8 cellular contexts compared by ENCODE assay signal in the genomic region with DNA sequence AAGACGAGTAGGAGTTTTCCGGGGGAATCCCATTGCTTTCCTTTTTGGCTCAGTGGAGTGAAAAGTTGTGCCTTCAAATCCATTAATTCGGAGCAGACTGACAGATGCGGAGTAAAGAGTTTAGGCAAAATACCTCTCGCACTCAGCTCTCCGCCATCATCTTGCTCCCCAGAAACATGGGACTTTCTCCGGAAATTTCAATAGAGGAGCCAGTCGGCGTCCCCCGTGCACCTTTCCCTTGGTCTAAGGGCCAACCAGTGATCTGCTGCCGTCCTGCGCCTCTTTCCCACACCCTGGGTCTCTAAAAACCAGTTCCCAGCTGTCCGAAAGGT. TPM values are rescaled to one million over a fixed set of nuclear protein-coding genes. Genes with fewer than 3 reads are reported as not detected.
DNase-seq lines count a peak whose midpoint lies in the region; ATAC-seq, FAIRE-seq and TF ChIP-seq lines count a peak whose summit lies in the region.

No MANE protein-coding gene starts in this region.

- H3K27ac ChIP-seq in HEK293 (ENCODE audit: extremely low read depth, low read depth, low read length) (peak overlapping the region; percentile 96), lower lobe of right lung (peak overlapping the region; percentile 95), upper lobe of left lung (peak overlapping the region; percentile 90 to 97 (median 95))

- 0 to 1% methylated on average over 5 to 13 of the region's 13 CpGs for WGBS in upper lobe of left lung, 2 donors

- CTCF ChIA-PET in HEK293 (lab: Yijun Ruan, JAX), result interaction anchor here (0.8 kb wide), 1 partner anchor 44 kb away, joined by 5 read pairs; no protein-coding TSS in a partner anchor

- in situ Hi-C loops in G401 (cut with HindIII; ENCODE audit: low sequenced_read_pairs), result no loop called here

- DNase-seq in activated CD4-positive, CD25-positive, alpha-beta regulatory T cell treated with anti-CD3 and anti-CD28 coated beads, Interleukin-2, amount 50 U/mL, for 72 hours, result no peak
- no peak for DNase-seq in NB4 (ENCODE audit: low read depth)
- no peak for DNase-seq in bronchial epithelial cell (ENCODE audit: low read depth)
- no peak for DNase-seq in lower lobe of right lung
- no peak for DNase-seq in upper lobe of left lung
- no peak for DNase-seq in G401 (ENCODE audit: low spot score)

- peaks cover 8 to 39% of the 10 kb centered on the region in 2 experiments; a peak in 2 of 3 replicates for H3K36me3 ChIP-seq in HEK293 (ENCODE audit: control insufficient read depth in 2 of 2, insufficient read depth in 1 of 2, low read length in 2 of 2)
- H3K36me3 ChIP-seq in bronchial epithelial cell (ENCODE audit: control insufficient read depth, insufficient read depth, low read length), result peaks cover 3% of the 10 kb centered on the region
- peaks cover 25% of the 10 kb centered on the region for H3K36me3 ChIP-seq in lower lobe of right lung
- peaks cover 0 to 19% (median 4%) of the 10 kb centered on the region in 4 donors for H3K36me3 ChIP-seq in upper lobe of left lung

- H3K27me3 ChIP-seq in bronchial epithelial cell (ENCODE audit: control insufficient read depth, insufficient read depth, low read length) (no peaks in the 10 kb centered on the region), lower lobe of right lung (ENCODE audit: low read depth) (no peaks in the 10 kb centered on the region), upper lobe of left lung (no peaks in the 10 kb centered on the region)

- TF ChIP-seq CTCF in HEK293 (tag by site-specific recombination; IDR thresholded peaks at IDR 0.05), result no peak
- no peak for TF ChIP-seq CTCF in NB4 (IDR thresholded peaks at IDR 0.05; ENCODE audit: low read depth, low read length)
- TF ChIP-seq CTCF in bronchial epithelial cell (IDR thresholded peaks at IDR 0.05; ENCODE audit: insufficient read depth, low read length, severe bottlenecking), result no peak
- no peak for TF ChIP-seq CTCF in lower lobe of right lung (IDR thresholded peaks at IDR 0.05)
- no peak for TF ChIP-seq CTCF in upper lobe of left lung (IDR thresholded peaks at IDR 0.05)

- TF ChIP-seq POLR2A in NB4 (IDR thresholded peaks at IDR 0.05; ENCODE audit: extremely low read depth, insufficient read length) (no peak), upper lobe of left lung (IDR thresholded peaks at IDR 0.05) (no peak)

- FAIRE-seq in bronchial epithelial cell (lab: Jason Lieb, UNC), result no peak

- H3K9me3 ChIP-seq in HEK293 (ENCODE audit: control insufficient read depth, insufficient read depth, low read depth, low read length) (no peaks in the 10 kb centered on the region), lower lobe of right lung (no peaks in the 10 kb centered on the region), upper lobe of left lung (peaks cover 0 to 6% (median 0%) of the 10 kb centered on the region in 4 donors)

- intact Hi-C loops in lower lobe of right lung (cut with DNase I), result no loop called here

- ATAC-seq in activated CD4-positive, CD25-positive, alpha-beta regulatory T cell treated with anti-CD3 and anti-CD28 coated beads, Interleukin-2, amount 50 U/mL, for 24 hours, result peak; percentile 44 to 47
- ATAC-seq in lower lobe of right lung (peak; percentile 61 to 77), upper lobe of left lung (ENCODE audit: low FRiP score in 2 of 2) (peak in 1 of 2 donors; percentile 64)

- POLR2A ChIA-PET in HEK293 (lab: Yijun Ruan, JAX), result no interaction called here

- H3K4me3 ChIP-seq in HEK293 (ENCODE audit: low read depth, low read length) (peak overlapping the region; percentile 97), NB4 (ENCODE audit: low read depth, low read length) (peak overlapping the region; percentile 98), bronchial epithelial cell (ENCODE audit: low read depth, low read length) (peak overlapping the region; percentile 70), lower lobe of right lung (peak overlapping the region; percentile 93), upper lobe of left lung (peak overlapping the region; percentile 81 to 100 (median 94))

- no peak for TF ChIP-seq EP300 in upper lobe of left lung (IDR thresholded peaks at IDR 0.05)

- H3K4me1 ChIP-seq in HEK293 (ENCODE audit: control insufficient read depth, insufficient read depth, low read length) (0 out of 2 replicates have a peak, but pooled peaks cover 2% of the 10 kb centered on the region), lower lobe of right lung (peaks cover 34% of the 10 kb centered on the region), upper lobe of left lung (peaks cover 27 to 49% (median 35%) of the 10 kb centered on the region in 4 donors)

TF ChIP-seq in HEK293, 187 proteins besides CTCF, POLR2A, EP300 and RAD21:
- TF ChIP-seq PRDM1 (tag by site-specific recombination; IDR thresholded peaks at IDR 0.05), result peak; percentile 37; the same call in 1 of the 2 replicates
- TF ChIP-seq, protein P1, sequence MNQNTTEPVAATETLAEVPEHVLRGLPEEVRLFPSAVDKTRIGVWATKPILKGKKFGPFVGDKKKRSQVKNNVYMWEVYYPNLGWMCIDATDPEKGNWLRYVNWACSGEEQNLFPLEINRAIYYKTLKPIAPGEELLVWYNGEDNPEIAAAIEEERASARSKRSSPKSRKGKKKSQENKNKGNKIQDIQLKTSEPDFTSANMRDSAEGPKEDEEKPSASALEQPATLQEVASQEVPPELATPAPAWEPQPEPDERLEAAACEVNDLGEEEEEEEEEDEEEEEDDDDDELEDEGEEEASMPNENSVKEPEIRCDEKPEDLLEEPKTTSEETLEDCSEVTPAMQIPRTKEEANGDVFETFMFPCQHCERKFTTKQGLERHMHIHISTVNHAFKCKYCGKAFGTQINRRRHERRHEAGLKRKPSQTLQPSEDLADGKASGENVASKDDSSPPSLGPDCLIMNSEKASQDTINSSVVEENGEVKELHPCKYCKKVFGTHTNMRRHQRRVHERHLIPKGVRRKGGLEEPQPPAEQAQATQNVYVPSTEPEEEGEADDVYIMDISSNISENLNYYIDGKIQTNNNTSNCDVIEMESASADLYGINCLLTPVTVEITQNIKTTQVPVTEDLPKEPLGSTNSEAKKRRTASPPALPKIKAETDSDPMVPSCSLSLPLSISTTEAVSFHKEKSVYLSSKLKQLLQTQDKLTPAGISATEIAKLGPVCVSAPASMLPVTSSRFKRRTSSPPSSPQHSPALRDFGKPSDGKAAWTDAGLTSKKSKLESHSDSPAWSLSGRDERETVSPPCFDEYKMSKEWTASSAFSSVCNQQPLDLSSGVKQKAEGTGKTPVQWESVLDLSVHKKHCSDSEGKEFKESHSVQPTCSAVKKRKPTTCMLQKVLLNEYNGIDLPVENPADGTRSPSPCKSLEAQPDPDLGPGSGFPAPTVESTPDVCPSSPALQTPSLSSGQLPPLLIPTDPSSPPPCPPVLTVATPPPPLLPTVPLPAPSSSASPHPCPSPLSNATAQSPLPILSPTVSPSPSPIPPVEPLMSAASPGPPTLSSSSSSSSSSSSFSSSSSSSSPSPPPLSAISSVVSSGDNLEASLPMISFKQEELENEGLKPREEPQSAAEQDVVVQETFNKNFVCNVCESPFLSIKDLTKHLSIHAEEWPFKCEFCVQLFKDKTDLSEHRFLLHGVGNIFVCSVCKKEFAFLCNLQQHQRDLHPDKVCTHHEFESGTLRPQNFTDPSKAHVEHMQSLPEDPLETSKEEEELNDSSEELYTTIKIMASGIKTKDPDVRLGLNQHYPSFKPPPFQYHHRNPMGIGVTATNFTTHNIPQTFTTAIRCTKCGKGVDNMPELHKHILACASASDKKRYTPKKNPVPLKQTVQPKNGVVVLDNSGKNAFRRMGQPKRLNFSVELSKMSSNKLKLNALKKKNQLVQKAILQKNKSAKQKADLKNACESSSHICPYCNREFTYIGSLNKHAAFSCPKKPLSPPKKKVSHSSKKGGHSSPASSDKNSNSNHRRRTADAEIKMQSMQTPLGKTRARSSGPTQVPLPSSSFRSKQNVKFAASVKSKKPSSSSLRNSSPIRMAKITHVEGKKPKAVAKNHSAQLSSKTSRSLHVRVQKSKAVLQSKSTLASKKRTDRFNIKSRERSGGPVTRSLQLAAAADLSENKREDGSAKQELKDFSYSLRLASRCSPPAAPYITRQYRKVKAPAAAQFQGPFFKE (tag by site-specific recombination; IDR thresholded peaks at IDR 0.05; ENCODE audit: borderline replicate concordance), result no peak
TF ChIP-seq in HEK293: peak in this region for 1.

RNA-seq across cellular contexts. Expression of a gene that starts 0.3 kb away (rescaled TPM):
- total RNA-seq in bronchial epithelial cell (10.5 and 11.8 TPM in 2 replicates), lower lobe of right lung (5.8 TPM), upper lobe of left lung (10 to 100 TPM in 2 of 6 donors, 1 to 10 TPM in 4; 3.1 to 17.8 (median 7.2) TPM)
- 3.7 and 7.4 TPM in 2 replicates for total RNA-seq in G401 (2014; rRNA removed; shearing (Covaris generic))

RNA-seq across cellular contexts. Expression of a gene that starts 0.4 kb away (rescaled TPM):
- total RNA-seq in bronchial epithelial cell (12.9 and 15.2 TPM in 2 replicates), lower lobe of right lung (14.8 TPM), upper lobe of left lung (10 to 100 TPM in 4 of 6 donors, 1 to 10 TPM in 2; 2.1 to 25.1 (median 13.4) TPM)
- 20.3 and 29.3 TPM in 2 replicates for total RNA-seq in G401 (2014; rRNA removed; shearing (Covaris generic))

RNA-seq across cellular contexts. Expression of a gene that starts 43.9 kb away (rescaled TPM):
- total RNA-seq in bronchial epithelial cell, result 10.2 and 10.3 TPM in 2 replicates
- total RNA-seq in lower lobe of right lung, result 12.5 TPM
- 10 to 100 TPM in 4 of 6 donors, 1 to 10 TPM in 2; 6.0 to 14.9 (median 11.5) TPM for total RNA-seq in upper lobe of left lung
- total RNA-seq in G401 (2014; rRNA removed; shearing (Covaris generic)), result 5.6 and 6.3 TPM in 2 replicates
